27 cellular contexts compared by ENCODE assay signal in the genomic region with DNA sequence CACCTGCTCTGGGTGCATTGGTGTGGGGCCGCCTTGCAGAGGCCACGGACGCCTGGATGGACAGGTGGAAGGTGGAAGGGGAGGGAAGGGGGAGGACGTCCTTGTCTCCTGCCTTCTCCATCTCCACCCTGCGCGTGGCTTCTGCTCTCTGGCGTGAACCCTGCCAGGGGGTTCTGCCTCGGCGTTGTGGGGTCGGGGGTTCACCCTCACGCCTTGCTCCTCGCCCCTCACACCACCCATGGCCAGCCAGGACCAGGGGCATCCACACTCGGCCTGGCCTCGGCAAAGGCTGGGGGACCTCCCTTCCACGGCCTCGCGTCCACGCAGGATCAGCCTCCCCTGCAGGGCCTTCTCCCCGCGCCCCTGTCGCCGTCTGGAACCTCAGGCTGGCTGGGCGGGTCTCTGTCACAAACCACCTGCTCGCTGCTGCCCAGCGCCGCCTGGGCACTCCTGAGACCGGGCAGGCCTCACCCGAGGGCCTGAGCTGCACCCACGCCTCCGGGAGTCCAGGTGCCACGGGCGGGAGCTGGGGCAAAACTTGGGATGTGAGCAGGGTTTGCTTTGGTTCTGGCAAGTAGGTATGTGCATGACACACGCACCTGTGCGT.
"Had no signal": no experiment of that assay in that cellular context is flagged by ENCODE, and none has a peak within 500 bp of the region (broad histone marks: within the 10 kb centered on the region; RNA-seq: fewer than 3 reads in every experiment).

No MANE protein-coding gene starts in this region.

- H3K4me3 Mint-ChIP-seq: central memory CD8-positive, alpha-beta T cell; effector memory CD8-positive, alpha-beta T cell; immature natural killer cell; natural killer cell treated with Interleukin-12 subunit alpha and Interleukin-12 subunit beta and Interleukin-15 and Interleukin-18, amount 100 ng/mL, for 72 hours; neural crest cell; stimulated activated naive B cell treated with anti-CD40 and anti-IgM and Interleukin-4, amounts not matched to agents 10 μg/mL and 1 μg/mL and 100 μg/mL, for 72 hours; type B pancreatic cell had no signal

- H3K36me3 Mint-ChIP-seq: immature natural killer cell; natural killer cell treated with Interleukin-12 subunit alpha and Interleukin-12 subunit beta and Interleukin-15 and Interleukin-18, amount 100 ng/mL, for 72 hours; stimulated activated naive B cell treated with anti-CD40 and anti-IgM and Interleukin-4, amounts not matched to agents 10 μg/mL and 1 μg/mL and 100 μg/mL, for 72 hours; type B pancreatic cell had no signal

- H3K36me3 ChIP-seq: esophagus squamous epithelium, left ventricle myocardium inferior, lower lobe of right lung, right lobe of liver, tibial artery, uterus had no signal

- H3K4me3 ChIP-seq: esophagus squamous epithelium, left ventricle myocardium inferior, lower lobe of right lung, right lobe of liver, smooth muscle cell, testis, tibial artery, uterus had no signal

- DNase-seq: cortex of kidney; effector memory CD8-positive, alpha-beta T cell; erythroblast; esophagus squamous epithelium; foreskin melanocyte; hypothalamus; immature natural killer cell; islet precursor cell; kidney glomerular epithelial cell; left colon; left ventricle myocardium inferior; lower lobe of right lung; right lobe of liver; stimulated activated CD4-positive, alpha-beta T cell treated with anti-CD3 and anti-CD28 coated beads, Interleukin-2, amount 100 ng/mL, for 24 hours; stimulated activated CD4-positive, alpha-beta T cell treated with anti-CD3 and anti-CD28 coated beads, Interleukin-4, amount 100 ng/mL, for 24 hours; stimulated activated naive B cell treated with anti-CD40 and anti-IgM and Interleukin-4, amounts not matched to agents 10 μg/mL and 1 μg/mL and 100 μg/mL, for 72 hours; substantia nigra; testis; tibial artery; uterus had no signal

- H3K9me3 ChIP-seq: esophagus squamous epithelium, left ventricle myocardium inferior, lower lobe of right lung, right lobe of liver, testis, tibial artery, uterus had no signal

- H3K27me3 ChIP-seq: right lobe of liver, testis, tibial artery, uterus had no signal

- ATAC-seq: effector memory CD8-positive, alpha-beta T cell; left colon; stimulated activated naive B cell treated with anti-CD40 and anti-IgM and Interleukin-4, amounts not matched to agents 10 μg/mL and 1 μg/mL and 100 μg/mL, for 72 hours had no signal

- H3K27me3 Mint-ChIP-seq: stimulated activated naive B cell treated with anti-CD40 and anti-IgM and Interleukin-4, amounts not matched to agents 10 μg/mL and 1 μg/mL and 100 μg/mL, for 72 hours had no signal

- H3K4me1 Mint-ChIP-seq: neural crest cell; stimulated activated naive B cell treated with anti-CD40 and anti-IgM and Interleukin-4, amounts not matched to agents 10 μg/mL and 1 μg/mL and 100 μg/mL, for 72 hours had no signal

- H3K27ac Mint-ChIP-seq: effector memory CD8-positive, alpha-beta T cell; immature natural killer cell; natural killer cell treated with Interleukin-12 subunit alpha and Interleukin-12 subunit beta and Interleukin-15 and Interleukin-18, amount 100 ng/mL, for 72 hours; progenitor cell of endocrine pancreas; stimulated activated naive B cell treated with anti-CD40 and anti-IgM and Interleukin-4, amounts not matched to agents 10 μg/mL and 1 μg/mL and 100 μg/mL, for 72 hours; type B pancreatic cell had no signal

- H3K27ac ChIP-seq: esophagus squamous epithelium, left ventricle myocardium inferior, lower lobe of right lung, parathyroid adenoma, right lobe of liver, testis, tibial artery, uterus had no signal

- H3K9me3 Mint-ChIP-seq: central memory CD8-positive, alpha-beta T cell; effector memory CD8-positive, alpha-beta T cell; immature natural killer cell; natural killer cell treated with Interleukin-12 subunit alpha and Interleukin-12 subunit beta and Interleukin-15 and Interleukin-18, amount 100 ng/mL, for 72 hours; neural crest cell; stimulated activated naive B cell treated with anti-CD40 and anti-IgM and Interleukin-4, amounts not matched to agents 10 μg/mL and 1 μg/mL and 100 μg/mL, for 72 hours; type B pancreatic cell had no signal

- H3K4me1 ChIP-seq: left ventricle myocardium inferior, parathyroid adenoma, right lobe of liver, testis, uterus had no signal
